In the genomic region with DNA sequence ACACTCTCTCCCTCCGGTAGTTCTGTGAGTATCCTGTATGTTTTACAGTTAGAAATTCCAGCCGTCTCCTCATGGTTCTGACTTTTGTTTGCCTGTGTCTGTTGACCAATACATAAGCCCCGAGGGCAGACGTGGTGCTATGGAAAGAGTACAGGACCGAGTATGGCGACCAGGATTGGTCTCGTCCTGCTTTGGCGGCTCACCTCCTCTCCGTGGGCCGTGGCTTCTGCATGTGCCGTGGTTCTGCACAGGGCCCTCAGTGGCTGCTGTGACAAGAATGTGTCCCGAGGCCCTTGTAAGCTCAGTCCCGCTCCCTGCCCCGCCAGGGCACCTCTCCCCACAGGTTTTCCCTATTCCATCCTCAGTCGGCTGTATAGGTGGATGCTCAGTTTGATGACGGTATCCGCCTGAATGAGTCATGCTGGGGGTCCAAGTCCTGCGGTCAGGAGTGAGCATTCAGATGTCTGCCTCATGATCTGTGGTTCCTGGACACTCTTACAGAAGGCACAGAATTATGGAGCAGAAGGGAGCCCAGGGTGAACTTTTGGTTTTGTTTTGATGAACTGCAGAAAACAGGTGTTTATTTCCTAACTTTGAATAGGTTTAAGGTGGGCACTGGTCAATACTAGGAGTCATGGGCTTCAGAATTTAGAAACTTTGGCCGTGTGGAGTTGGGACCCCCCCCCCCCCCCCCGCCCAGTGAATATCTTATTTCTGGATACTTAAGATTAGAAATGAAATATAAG, we compare ENCODE assay signal across 1 cellular context.
TF ChIP-seq lines count a peak whose summit lies in the region.

No MANE protein-coding gene starts in this region.

TF ChIP-seq in WTC11, 78 proteins besides CTCF, POLR2A, EP300 and RAD21 (continued from another document):
- TF ChIP-seq, protein P1, sequence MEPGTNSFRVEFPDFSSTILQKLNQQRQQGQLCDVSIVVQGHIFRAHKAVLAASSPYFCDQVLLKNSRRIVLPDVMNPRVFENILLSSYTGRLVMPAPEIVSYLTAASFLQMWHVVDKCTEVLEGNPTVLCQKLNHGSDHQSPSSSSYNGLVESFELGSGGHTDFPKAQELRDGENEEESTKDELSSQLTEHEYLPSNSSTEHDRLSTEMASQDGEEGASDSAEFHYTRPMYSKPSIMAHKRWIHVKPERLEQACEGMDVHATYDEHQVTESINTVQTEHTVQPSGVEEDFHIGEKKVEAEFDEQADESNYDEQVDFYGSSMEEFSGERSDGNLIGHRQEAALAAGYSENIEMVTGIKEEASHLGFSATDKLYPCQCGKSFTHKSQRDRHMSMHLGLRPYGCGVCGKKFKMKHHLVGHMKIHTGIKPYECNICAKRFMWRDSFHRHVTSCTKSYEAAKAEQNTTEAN (CRISPR knock-in tag; IDR thresholded peaks at IDR 0.05), result no peak
- TF ChIP-seq ZNF232 (CRISPR knock-in tag; IDR thresholded peaks at IDR 0.05) (no peak), ATF1 (CRISPR knock-in tag; IDR thresholded peaks at IDR 0.05) (no peak), TCF7 (CRISPR knock-in tag; IDR thresholded peaks at IDR 0.05; ENCODE audit: low read depth) (no peak)
